In genomic region chr1:156892190-156893047, GRCh38 we compare ENCODE assay signal across 8 cellular contexts. TPM values are rescaled to one million over a fixed set of nuclear protein-coding genes. Genes with fewer than 3 reads are reported as not detected.
DNase-seq lines count a peak whose midpoint lies in the region; ATAC-seq and TF ChIP-seq lines count a peak whose summit lies in the region.

No MANE protein-coding gene starts in this region.

- H3K36me3 Mint-ChIP-seq in HFFc6 (ENCODE audit: low read depth) = no peaks in the 10 kb centered on the region
- no peaks in the 10 kb centered on the region for H3K36me3 Mint-ChIP-seq in MCF 10A (ENCODE audit: insufficient read depth, unreplicated experiment)

- H3K27ac Mint-ChIP-seq in HFFc6 (peak overlapping the region; percentile 38; the same call in 1 of the 2 replicates), MCF 10A (ENCODE audit: low read depth, unreplicated experiment) (no peak overlapping the region)

- H3K9me3 Mint-ChIP-seq in HFFc6 (no peaks in the 10 kb centered on the region), MCF 10A (ENCODE audit: unreplicated experiment) (no peaks in the 10 kb centered on the region)

- intact Hi-C loops in MCF 10A (cut with micrococcal nuclease) = loop anchor here (1.0 kb wide), 1 partner anchor 35 kb away; no protein-coding TSS in a partner anchor

- H3K27ac ChIP-seq in VCaP = no peak overlapping the region

- no peak for ATAC-seq in GM21576 (IDR thresholded peaks at IDR 0.05; ENCODE audit: unreplicated experiment)

- DNase-seq in Caki2 (ENCODE audit: low read depth) (peak; percentile 76), HFFc6 (peak; percentile 80), NCI-H2107 (lab: John Stamatoyannopoulos, UW) (peak; percentile 67), MCF 10A (ENCODE audit: unreplicated experiment) (peak; percentile 88), iPS-NIHi11 (ENCODE audit: low spot score) (peak; percentile 91)
- DNase-seq in stimulated activated CD4-positive, alpha-beta T cell treated with anti-CD3 and anti-CD28 coated beads, Interleukin-12 subunit alpha, Interleukin-12 subunit beta, amount 100 ng/mL, for 24 hours (ENCODE audit: low read depth in 2 of 2) = peak; percentile 69 to 89

- TF ChIP-seq CTCF in HFFc6 (IDR thresholded peaks at IDR 0.05) = peak; percentile 94
- TF ChIP-seq CTCF in VCaP (conservative IDR thresholded peaks at IDR 0.05) = peak; percentile 95
- peak; percentile 94 for TF ChIP-seq CTCF in MCF 10A (IDR thresholded peaks at IDR 0.05; ENCODE audit: unreplicated experiment)

- CTCF ChIA-PET in MCF 10A (lab: Yijun Ruan, JAX) = interaction anchor here (0.6 to 17.6 kb wide), 39 partner anchors 8 to 232 kb away, joined by 3 to 363 read pairs (median 6); partner anchors contain the start of genes HDGF, INSRR, ISG20L2 and LRRC71

- H3K27me3 Mint-ChIP-seq in HFFc6 (ENCODE audit: insufficient read depth) (peaks cover 1% of the 10 kb centered on the region; the same call in 1 of the 2 replicates), MCF 10A (ENCODE audit: insufficient read depth, unreplicated experiment) (peaks cover 18% of the 10 kb centered on the region)

- POLR2A ChIA-PET in MCF 10A (lab: Yijun Ruan, JAX) = interaction anchor here (0.8 to 4.6 kb wide), 4 partner anchors 25 to 165 kb away, joined by 4 to 28 read pairs (median 6); partner anchors contain the start of genes ISG20L2, METTL25B and PRCC

- H3K4me3 Mint-ChIP-seq in HFFc6 = peak overlapping the region; percentile 62
- H3K4me3 Mint-ChIP-seq in MCF 10A (ENCODE audit: unreplicated experiment) = peak overlapping the region; percentile 56

- no TSS peak for BruUV-seq in MCF 10A (replicated peaks; lab: Mats Ljungman, UMichigan)

- H3K4me1 Mint-ChIP-seq in HFFc6 (ENCODE audit: low read depth) (peaks cover 36% of the 10 kb centered on the region), MCF 10A (ENCODE audit: insufficient read depth, unreplicated experiment) (peaks cover 26% of the 10 kb centered on the region)

- in situ Hi-C loops in Caki2 (cut with HindIII; ENCODE audit: low pct_unique_long_range_greater_than_20kb, low sequenced_read_pairs) = no loop called here

RNA-seq across cellular contexts. Expression of gene PEAR1, which starts 1.1 kb away (rescaled TPM):
- 0.88 and 5.0 TPM in 2 replicates for total RNA-seq in Caki2 (2014; rRNA removed; shearing (Covaris generic); ENCODE audit: low replicate concordance)
- total RNA-seq in HFFc6 (2021; fragmentation: NEBNext Ultra II Directional; extraction: Animal tissue kit (Norgen Biotek cat#: 25700)) = 10 to 100 TPM in 4 of 6 experiments, 1 to 10 TPM in 2; 3.2 to 23.6 (median 20.2) TPM
- total RNA-seq in MCF 10A (2022) = 6.5 and 8.8 TPM in 2 replicates

RNA-seq across cellular contexts. Expression of gene LRRC71, which starts 28.0 kb away (rescaled TPM):
- 0.14 TPM in 1 of 2 replicates, not detected in the other for total RNA-seq in Caki2 (2014; rRNA removed; shearing (Covaris generic); ENCODE audit: low replicate concordance)
- total RNA-seq in HFFc6 (2021; fragmentation: NEBNext Ultra II Directional; extraction: Animal tissue kit (Norgen Biotek cat#: 25700)) = under 1 TPM in 4 of 6 experiments, not detected in 2; 0.13 to 0.46 (median 0.41) TPM
- not detected in 2 replicates for total RNA-seq in MCF 10A (2022)

RNA-seq across cellular contexts. Expression of gene NTRK1, which starts 31.8 kb away (rescaled TPM):
- not detected in 2 replicates for total RNA-seq in Caki2 (2014; rRNA removed; shearing (Covaris generic); ENCODE audit: low replicate concordance)
- under 1 TPM in 1 of 6 experiments, not detected in 5; 0.10 TPM for total RNA-seq in HFFc6 (2021; fragmentation: NEBNext Ultra II Directional; extraction: Animal tissue kit (Norgen Biotek cat#: 25700))
- total RNA-seq in MCF 10A (2022) = 0.15 and 0.33 TPM in 2 replicates

RNA-seq across cellular contexts. Expression of gene INSRR, which starts 33.5 kb away (rescaled TPM):
- 0.03 TPM in 1 of 2 replicates, not detected in the other for total RNA-seq in Caki2 (2014; rRNA removed; shearing (Covaris generic); ENCODE audit: low replicate concordance)
- total RNA-seq in HFFc6 (2021; fragmentation: NEBNext Ultra II Directional; extraction: Animal tissue kit (Norgen Biotek cat#: 25700)) = not detected
- total RNA-seq in MCF 10A (2022) = not detected in 2 replicates
